Comparison of ENCODE assay signal across 10 cellular contexts in the genomic region with DNA sequence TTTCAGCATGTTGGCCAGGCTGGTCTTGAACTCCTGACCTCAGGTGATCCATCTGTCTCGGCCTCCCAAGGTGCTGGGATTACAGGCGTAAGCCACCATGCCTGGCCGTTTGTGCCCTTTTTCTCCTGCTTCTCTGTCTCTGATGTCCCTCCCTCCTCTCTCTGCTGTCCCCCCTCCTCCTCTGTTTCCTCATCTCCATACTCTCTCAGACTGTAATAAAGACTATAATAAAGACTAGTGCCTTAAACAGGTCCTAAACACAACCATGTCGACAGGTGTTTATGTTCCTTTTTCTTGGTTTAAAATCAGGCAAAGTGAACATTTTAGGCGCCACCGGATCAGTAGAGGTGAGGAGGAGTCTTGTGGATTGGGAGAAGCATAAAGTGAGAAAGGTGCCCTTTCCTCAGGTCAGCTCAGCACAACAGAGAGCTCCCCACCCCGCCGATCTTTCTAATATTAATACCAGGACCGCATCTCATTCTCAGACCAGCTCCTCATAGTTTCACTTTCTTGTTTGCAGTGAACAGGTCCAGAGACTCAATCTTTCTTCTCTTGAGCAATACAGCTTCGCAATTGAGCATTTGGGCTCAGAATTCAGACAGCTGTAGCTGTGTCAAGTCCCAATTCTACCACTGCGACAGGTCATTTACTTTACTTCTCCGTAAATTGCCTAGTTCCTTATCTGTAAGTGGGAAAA. TPM values are rescaled to one million over a fixed set of nuclear protein-coding genes. Genes with fewer than 3 reads are reported as not detected.
A peak's percentile ranks its signal among the peaks of the same experiment; 100 is the strongest.
DNase-seq lines count a peak whose midpoint lies in the region; ATAC-seq, FAIRE-seq and TF ChIP-seq lines count a peak whose summit lies in the region.
"Had no signal": no experiment of that assay in that cellular context is flagged by ENCODE, and none has a peak within 500 bp of the region (broad histone marks: within the 10 kb centered on the region; RNA-seq: fewer than 3 reads in every experiment).

No MANE protein-coding gene starts in this region.

- H3K4me3 ChIP-seq in CD4-positive, CD25-positive, alpha-beta regulatory T cell (ENCODE audit: low read depth, low read length): peak overlapping the region; percentile 57
- peak overlapping the region; percentile 12 for H3K4me3 ChIP-seq in bronchial epithelial cell (ENCODE audit: low read depth, low read length)
- H3K4me3 ChIP-seq: gastrocnemius medialis had no signal

- TF ChIP-seq CTCF in bronchial epithelial cell (IDR thresholded peaks at IDR 0.05; ENCODE audit: insufficient read depth, low read length, severe bottlenecking): no peak
- TF ChIP-seq CTCF in foreskin keratinocyte (conservative IDR thresholded peaks at IDR 0.05): no peak

- intact Hi-C loops in left ventricle myocardium superior (cut with micrococcal nuclease): no loop called here
- intact Hi-C loops in activated CD4-positive, alpha-beta T cell treated with anti-CD3 and anti-CD28 coated beads for 36 hours (cut with DNase I, micrococcal nuclease): no loop called here

- H3K4me1 Mint-ChIP-seq in CD4-positive, CD25-positive, alpha-beta regulatory T cell: peaks cover 0 to 5% (median 3%) of the 10 kb centered on the region in 4 donors
- H3K4me1 Mint-ChIP-seq in activated CD4-positive, alpha-beta T cell treated with anti-CD3 and anti-CD28 coated beads for 36 hours: no peaks in the 10 kb centered on the region

- DNase-seq in CD4-positive, CD25-positive, alpha-beta regulatory T cell: peak in 1 of 3 donors; percentile 5
- no peak for DNase-seq in bronchial epithelial cell (ENCODE audit: low read depth)
- DNase-seq in left ventricle myocardium superior: no peak
- no peak for DNase-seq in HUDEP-2 (lab: John Stamatoyannopoulos, UW; ENCODE audit: unreplicated experiment in 76 of 76)
- no peak for DNase-seq in activated CD4-positive, alpha-beta T cell treated with anti-CD3 and anti-CD28 coated beads for 36 hours
- DNase-seq in foreskin keratinocyte: no peak
- DNase-seq: gastrocnemius medialis, SW 1271 had no signal

- no peaks in the 10 kb centered on the region for H3K36me3 Mint-ChIP-seq in CD4-positive, CD25-positive, alpha-beta regulatory T cell
- H3K36me3 Mint-ChIP-seq in activated CD4-positive, alpha-beta T cell treated with anti-CD3 and anti-CD28 coated beads for 36 hours (ENCODE audit: low read depth): no peaks in the 10 kb centered on the region

- H3K27me3 ChIP-seq in CD4-positive, CD25-positive, alpha-beta regulatory T cell (ENCODE audit: control insufficient read depth, insufficient read depth, low read length): peaks cover 2% of the 10 kb centered on the region
- H3K27me3 ChIP-seq in bronchial epithelial cell (ENCODE audit: control insufficient read depth, insufficient read depth, low read length) (no peaks in the 10 kb centered on the region), foreskin keratinocyte (no peaks in the 10 kb centered on the region)

- CTCF ChIA-PET in activated CD4-positive, alpha-beta T cell treated with anti-CD3 and anti-CD28 coated beads for 36 hours (lab: Charles Lee): no interaction called here

- no peak for ATAC-seq in CD4-positive, CD25-positive, alpha-beta regulatory T cell (ENCODE audit: low read depth in 2 of 2)
- ATAC-seq in GM19463 (IDR thresholded peaks at IDR 0.05; ENCODE audit: unreplicated experiment) (peak; percentile 98), HG03432 (IDR thresholded peaks at IDR 0.05; ENCODE audit: unreplicated experiment) (peak; percentile 98), left ventricle myocardium superior (no peak), foreskin keratinocyte (no peak)
- no peak for ATAC-seq in activated CD4-positive, alpha-beta T cell treated with anti-CD3 and anti-CD28 coated beads for 36 hours
- ATAC-seq: gastrocnemius medialis had no signal

- no peak for FAIRE-seq in bronchial epithelial cell (lab: Jason Lieb, UNC)

- POLR2A ChIA-PET in activated CD4-positive, alpha-beta T cell treated with anti-CD3 and anti-CD28 coated beads for 36 hours (lab: Charles Lee): no interaction called here

- no peaks in the 10 kb centered on the region for H3K36me3 ChIP-seq in CD4-positive, CD25-positive, alpha-beta regulatory T cell (ENCODE audit: control insufficient read depth, insufficient read depth, low read length)
- no peaks in the 10 kb centered on the region for H3K36me3 ChIP-seq in bronchial epithelial cell (ENCODE audit: control insufficient read depth, insufficient read depth, low read length)
- H3K36me3 ChIP-seq: gastrocnemius medialis had no signal

- peaks cover 11% of the 10 kb centered on the region for H3K27me3 Mint-ChIP-seq in CD4-positive, CD25-positive, alpha-beta regulatory T cell
- H3K27me3 Mint-ChIP-seq in activated CD4-positive, alpha-beta T cell treated with anti-CD3 and anti-CD28 coated beads for 36 hours: peaks cover 10% of the 10 kb centered on the region

- H3K4me3 Mint-ChIP-seq in CD4-positive, CD25-positive, alpha-beta regulatory T cell: peak overlapping the region in 3 of 4 donors; percentile 39 to 71 (median 70)
- no peak overlapping the region for H3K4me3 Mint-ChIP-seq in activated CD4-positive, alpha-beta T cell treated with anti-CD3 and anti-CD28 coated beads for 36 hours

- H3K27ac Mint-ChIP-seq in CD4-positive, CD25-positive, alpha-beta regulatory T cell: peak overlapping the region in 2 of 3 donors; percentile 49 to 60
- H3K27ac Mint-ChIP-seq in activated CD4-positive, alpha-beta T cell treated with anti-CD3 and anti-CD28 coated beads for 36 hours: no peak overlapping the region

- H3K4me1 ChIP-seq in CD4-positive, CD25-positive, alpha-beta regulatory T cell (ENCODE audit: control insufficient read depth, insufficient read depth, low read length, poor library complexity, severe bottlenecking): no peaks in the 10 kb centered on the region
- no peaks in the 10 kb centered on the region for H3K4me1 ChIP-seq in foreskin keratinocyte
- H3K4me1 ChIP-seq: gastrocnemius medialis had no signal

- H3K27ac ChIP-seq in CD4-positive, CD25-positive, alpha-beta regulatory T cell (ENCODE audit: insufficient read depth, low read length, poor library complexity, severe bottlenecking): no peak overlapping the region
- no peak overlapping the region for H3K27ac ChIP-seq in foreskin keratinocyte
- H3K27ac ChIP-seq: gastrocnemius medialis had no signal

- no peaks in the 10 kb centered on the region for H3K9me3 Mint-ChIP-seq in CD4-positive, CD25-positive, alpha-beta regulatory T cell
- H3K9me3 Mint-ChIP-seq in activated CD4-positive, alpha-beta T cell treated with anti-CD3 and anti-CD28 coated beads for 36 hours (ENCODE audit: low read depth): no peaks in the 10 kb centered on the region

- H3K9me3 ChIP-seq in CD4-positive, CD25-positive, alpha-beta regulatory T cell (ENCODE audit: control insufficient read depth in 2 of 2, low read length in 2 of 2): no peaks in the 10 kb centered on the region
- H3K9me3 ChIP-seq: gastrocnemius medialis had no signal

RNA-seq across cellular contexts. Expression of a gene that starts 23.7 kb away (rescaled TPM):
- total RNA-seq in CD4-positive, CD25-positive, alpha-beta regulatory T cell: 15.6 TPM
- polyA plus RNA-seq in CD4-positive, CD25-positive, alpha-beta regulatory T cell: 10 to 100 TPM in 3 of 4 donors, 1 to 10 TPM in 1; 8.8 to 20.0 (median 15.7) TPM
- total RNA-seq in bronchial epithelial cell: 25.0 and 28.0 TPM in 2 replicates
- 163 TPM for total RNA-seq in left ventricle myocardium superior
- 10 to 100 TPM; 36.9 to 52.8 TPM for total RNA-seq in activated CD4-positive, alpha-beta T cell treated with anti-CD3 and anti-CD28 coated beads for 36 hours
- total RNA-seq in foreskin keratinocyte: 45.9 and 53.0 TPM in 2 replicates
- polyA plus RNA-seq in foreskin keratinocyte: 59.6 and 76.4 TPM in 2 replicates

RNA-seq across cellular contexts. Expression of a gene that starts 24.4 kb away (rescaled TPM):
- not detected for total RNA-seq in CD4-positive, CD25-positive, alpha-beta regulatory T cell
- polyA plus RNA-seq in CD4-positive, CD25-positive, alpha-beta regulatory T cell: 1 to 10 TPM; 1.1 to 3.0 (median 1.2) TPM
- total RNA-seq in bronchial epithelial cell (0.13 TPM in 1 of 2 replicates, not detected in the other), left ventricle myocardium superior (not detected), foreskin keratinocyte (0.51 and 0.56 TPM in 2 replicates)
- total RNA-seq in activated CD4-positive, alpha-beta T cell treated with anti-CD3 and anti-CD28 coated beads for 36 hours: 1 to 10 TPM; 1.4 to 1.6 TPM
- 0.28 and 0.64 TPM in 2 replicates for polyA plus RNA-seq in foreskin keratinocyte
- total RNA-seq: gastrocnemius medialis had no signal

Comparison
In these comparisons a context has a peak if more than half of its experiments do, and no peak if none do; other contexts are left out.
1. ATAC-seq: peak in GM19463 (single experiment) and HG03432 (single experiment); none in CD4-positive, CD25-positive, alpha-beta regulatory T cell (0 of 2), left ventricle myocardium superior (single experiment), activated CD4-positive, alpha-beta T cell treated with anti-CD3 and anti-CD28 coated beads for 36 hours (single experiment) and foreskin keratinocyte (single experiment).